14 cellular contexts compared by ENCODE assay signal in genomic region chr21:43867936-43868335, GRCh38. TPM values are rescaled to one million over a fixed set of nuclear protein-coding genes. Genes with fewer than 3 reads are reported as not detected.
DNase-seq lines count a peak whose midpoint lies in the region; ATAC-seq and TF ChIP-seq lines count a peak whose summit lies in the region.
"Had no signal": no experiment of that assay in that cellular context is flagged by ENCODE, and none has a peak within 500 bp of the region (broad histone marks: within the 10 kb centered on the region; RNA-seq: fewer than 3 reads in every experiment).

No MANE protein-coding gene starts in this region.

- no peak for TF ChIP-seq CTCF in RWPE1 (conservative IDR thresholded peaks at IDR 0.05; ENCODE audit: low read depth)
- no peak for TF ChIP-seq CTCF in progenitor cell of endocrine pancreas (IDR thresholded peaks at IDR 0.05; ENCODE audit: unreplicated experiment)

- peak overlapping the region; percentile 89 for H3K4me3 Mint-ChIP-seq in T-helper 1 cell treated with Interleukin-12 subunit alpha and Interleukin-12 subunit beta and Interleukin-4 antibody, amounts not matched to agents 30 μg/mL and 1 μg/mL, for 36 hours
- H3K4me3 Mint-ChIP-seq in effector memory CD8-positive, alpha-beta T cell: peak overlapping the region; percentile 83 to 92
- peak overlapping the region; percentile 63 for H3K4me3 Mint-ChIP-seq in progenitor cell of endocrine pancreas (ENCODE audit: low read depth)

- no peaks in the 10 kb centered on the region for H3K9me3 Mint-ChIP-seq in T-helper 1 cell treated with Interleukin-12 subunit alpha and Interleukin-12 subunit beta and Interleukin-4 antibody, amounts not matched to agents 30 μg/mL and 1 μg/mL, for 36 hours
- H3K9me3 Mint-ChIP-seq in effector memory CD8-positive, alpha-beta T cell: no peaks in the 10 kb centered on the region
- no peaks in the 10 kb centered on the region for H3K9me3 Mint-ChIP-seq in progenitor cell of endocrine pancreas (ENCODE audit: low read depth)

- CTCF ChIA-PET in RWPE1 (lab: Yijun Ruan, JAX): interaction anchor here (0.6 kb wide), 1 partner anchor 107 kb away, joined by 3 read pairs; no protein-coding TSS in a partner anchor

- H3K27me3 Mint-ChIP-seq in T-helper 1 cell treated with Interleukin-12 subunit alpha and Interleukin-12 subunit beta and Interleukin-4 antibody, amounts not matched to agents 30 μg/mL and 1 μg/mL, for 36 hours (ENCODE audit: low read depth): no peaks in the 10 kb centered on the region
- H3K27me3 Mint-ChIP-seq in effector memory CD8-positive, alpha-beta T cell: no peaks in the 10 kb centered on the region
- H3K27me3 Mint-ChIP-seq in progenitor cell of endocrine pancreas: no peaks in the 10 kb centered on the region

- DNase-seq in T-helper 1 cell (no peak), RWPE1 (ENCODE audit: low spot score) (no peak), progenitor cell of endocrine pancreas (ENCODE audit: low spot score, unreplicated experiment) (no peak), occipital lobe (lab: John Stamatoyannopoulos, UW) (no peak)
- no peak for DNase-seq in effector memory CD8-positive, alpha-beta T cell
- DNase-seq: activated CD8-positive, alpha-beta memory T cell treated with anti-CD3 and anti-CD28 coated beads, Interleukin-2, amount 50 U/mL, for 48 hours; brain microvascular endothelial cell; HCEC 1CT; NCI-H2171; substantia nigra had no signal

- H3K4me1 Mint-ChIP-seq in T-helper 1 cell treated with Interleukin-12 subunit alpha and Interleukin-12 subunit beta and Interleukin-4 antibody, amounts not matched to agents 30 μg/mL and 1 μg/mL, for 36 hours (ENCODE audit: low read depth): peaks cover 51% of the 10 kb centered on the region
- peaks cover 41 to 51% of the 10 kb centered on the region in 2 donors for H3K4me1 Mint-ChIP-seq in effector memory CD8-positive, alpha-beta T cell (ENCODE audit: low read depth in 2 of 2)
- peaks cover 21% of the 10 kb centered on the region for H3K4me1 Mint-ChIP-seq in progenitor cell of endocrine pancreas (ENCODE audit: low read depth)

- H3K27ac Mint-ChIP-seq in T-helper 1 cell treated with Interleukin-12 subunit alpha and Interleukin-12 subunit beta and Interleukin-4 antibody, amounts not matched to agents 30 μg/mL and 1 μg/mL, for 36 hours: peak overlapping the region; percentile 89
- H3K27ac Mint-ChIP-seq in effector memory CD8-positive, alpha-beta T cell: peak overlapping the region; percentile 91 to 92
- no peak overlapping the region for H3K27ac Mint-ChIP-seq in progenitor cell of endocrine pancreas

- ATAC-seq in effector memory CD8-positive, alpha-beta T cell (replicated peaks): no peak
- ATAC-seq in HG03039 (IDR thresholded peaks at IDR 0.05; ENCODE audit: unreplicated experiment): no peak
- no peak for ATAC-seq in HG02885 (IDR thresholded peaks at IDR 0.05; ENCODE audit: poor library complexity, unreplicated experiment)

- peak overlapping the region; percentile 22; the same call in 1 of the 2 replicates for H3K27ac ChIP-seq in RWPE1
- H3K27ac ChIP-seq: brain microvascular endothelial cell, neutrophil had no signal

- H3K36me3 Mint-ChIP-seq in T-helper 1 cell treated with Interleukin-12 subunit alpha and Interleukin-12 subunit beta and Interleukin-4 antibody, amounts not matched to agents 30 μg/mL and 1 μg/mL, for 36 hours (ENCODE audit: low read depth): peaks cover 46% of the 10 kb centered on the region
- peaks cover 27% of the 10 kb centered on the region for H3K36me3 Mint-ChIP-seq in effector memory CD8-positive, alpha-beta T cell (ENCODE audit: insufficient read depth)
- H3K36me3 Mint-ChIP-seq in progenitor cell of endocrine pancreas (ENCODE audit: insufficient read depth): peaks cover 16% of the 10 kb centered on the region

- POLR2A ChIA-PET in RWPE1 (lab: Yijun Ruan, JAX; ENCODE audit: low non-redundant PET): no interaction called here

RNA-seq across cellular contexts. Expression of gene AGPAT3, which starts 2.9 kb away (rescaled TPM):
- total RNA-seq in progenitor cell of endocrine pancreas: 50.5 and 55.2 TPM in 2 replicates
- total RNA-seq in occipital lobe: 34.9 TPM
